Comparison of ENCODE assay signal across 9 cellular contexts in genomic region chr2:68767031-68767961, GRCh38. TPM values are rescaled to one million over a fixed set of nuclear protein-coding genes. Genes with fewer than 3 reads are reported as not detected.
A peak's percentile ranks its signal among the peaks of the same experiment; 100 is the strongest.
DNase-seq lines count a peak whose midpoint lies in the region; ATAC-seq and TF ChIP-seq lines count a peak whose summit lies in the region.
"Had no signal": no experiment of that assay in that cellular context is flagged by ENCODE, and none has a peak within 500 bp of the region (broad histone marks: within the 10 kb centered on the region; RNA-seq: fewer than 3 reads in every experiment).

No MANE protein-coding gene starts in this region.

- no peaks in the 10 kb centered on the region for H3K9me2 ChIP-seq in GM23248 (ENCODE audit: insufficient read depth)

- H3K27me3 ChIP-seq in neutrophil (no peaks in the 10 kb centered on the region), GM23248 (replicated peaks; ENCODE audit: insufficient read depth) (peaks cover 5% of the 10 kb centered on the region; the same call in 1 of the 2 replicates)
- H3K27me3 ChIP-seq: SJCRH30 had no signal

- H3K36me3 ChIP-seq in neutrophil (no peaks in the 10 kb centered on the region), GM23248 (ENCODE audit: low read depth) (no peaks in the 10 kb centered on the region)
- H3K36me3 ChIP-seq: SJCRH30 had no signal

- H3K79me2 ChIP-seq in GM23248 (ENCODE audit: insufficient read depth), result no peaks in the 10 kb centered on the region

- peak overlapping the region; percentile 99 for H3K27ac ChIP-seq in neutrophil
- no peak overlapping the region for H3K27ac ChIP-seq in GM23248
- H3K27ac ChIP-seq: SJCRH30 had no signal

- H2AFZ ChIP-seq in GM23248, result no peak overlapping the region

- intact Hi-C loops in activated T-helper 1 cell treated with anti-CD3 and anti-CD28 coated beads, Interleukin-12 subunit alpha, Interleukin-12 subunit beta, Interleukin-2, Interleukin-4 antibody, amounts not matched to agents 30 ng/mL and 10 ng/mL and 1 ng/mL, durations not matched to agents 14 hours and 24 hours and 36 hours (cut with micrococcal nuclease), result loop anchor here (1.0 to 10.0 kb wide), 10 partner anchors 14 to 878 kb away; partner anchors contain the start of genes APLF, FBXO48 and PPP3R1

- peaks cover 16% of the 10 kb centered on the region for H3K36me3 Mint-ChIP-seq in activated T-helper 1 cell treated with anti-CD3 and anti-CD28 coated beads, Interleukin-12 subunit alpha, Interleukin-12 subunit beta, Interleukin-2, Interleukin-4 antibody, amounts not matched to agents 30 ng/mL and 10 ng/mL and 1 ng/mL, durations not matched to agents 14 hours and 24 hours and 36 hours (ENCODE audit: low read depth)

- H3K4me3 Mint-ChIP-seq in activated T-helper 1 cell treated with anti-CD3 and anti-CD28 coated beads, Interleukin-12 subunit alpha, Interleukin-12 subunit beta, Interleukin-2, Interleukin-4 antibody, amounts not matched to agents 30 ng/mL and 10 ng/mL and 1 ng/mL, durations not matched to agents 14 hours and 24 hours and 36 hours, result peak overlapping the region; percentile 65

- H3K9me3 ChIP-seq in neutrophil (no peaks in the 10 kb centered on the region), GM23248 (ENCODE audit: low read depth) (no peaks in the 10 kb centered on the region)
- H3K9me3 ChIP-seq: SJCRH30 had no signal

- no peaks in the 10 kb centered on the region for H4K20me1 ChIP-seq in GM23248 (ENCODE audit: insufficient read depth)

- ATAC-seq in GM18505 (IDR thresholded peaks at IDR 0.05; ENCODE audit: unreplicated experiment), result peak; percentile 49
- ATAC-seq in HG03108 (IDR thresholded peaks at IDR 0.05; ENCODE audit: unreplicated experiment), result peak; percentile 43

- peak; percentile 70 for TF ChIP-seq POLR2A in GM18505 (IDR thresholded peaks at IDR 0.05; ENCODE audit: borderline replicate concordance, extremely low read depth, insufficient read depth, insufficient read length)

- H3K9me3 Mint-ChIP-seq in activated T-helper 1 cell treated with anti-CD3 and anti-CD28 coated beads, Interleukin-12 subunit alpha, Interleukin-12 subunit beta, Interleukin-2, Interleukin-4 antibody, amounts not matched to agents 30 ng/mL and 10 ng/mL and 1 ng/mL, durations not matched to agents 14 hours and 24 hours and 36 hours, result no peaks in the 10 kb centered on the region

- H3K27me3 Mint-ChIP-seq in activated T-helper 1 cell treated with anti-CD3 and anti-CD28 coated beads, Interleukin-12 subunit alpha, Interleukin-12 subunit beta, Interleukin-2, Interleukin-4 antibody, amounts not matched to agents 30 ng/mL and 10 ng/mL and 1 ng/mL, durations not matched to agents 14 hours and 24 hours and 36 hours (ENCODE audit: insufficient read depth), result no peaks in the 10 kb centered on the region

- in situ Hi-C loops in GM23248 (cut with MboI), result no loop called here

- WGBS in GM23248 (ENCODE audit: low coverage in 1 of 2, low lambda C conversion rate in 2 of 2, missing lambda C conversion rate in 2 of 2), 2 experiments, result 77 to 78% methylated on average over 19 of the region's 19 CpGs

- H3K4me1 ChIP-seq in neutrophil (ENCODE audit: control insufficient read depth in 1 of 2, insufficient read depth in 1 of 2, low read depth in 1 of 2, low read length in 1 of 2) (peaks cover 100% of the 10 kb centered on the region in 2 experiments), GM23248 (ENCODE audit: insufficient read depth) (no peaks in the 10 kb centered on the region)

- no peak for TF ChIP-seq CTCF in neutrophil (IDR thresholded peaks at IDR 0.05)

- no peak overlapping the region for H3K9ac ChIP-seq in GM23248

- no peaks in the 10 kb centered on the region for H3F3A ChIP-seq in GM23248 (ENCODE audit: insufficient read depth)

- peak; percentile 37 for DNase-seq in activated T-helper 1 cell treated with anti-CD3 and anti-CD28 coated beads, Interleukin-12 subunit alpha, Interleukin-12 subunit beta, Interleukin-2, Interleukin-4 antibody, amounts not matched to agents 30 ng/mL and 10 ng/mL and 1 ng/mL, durations not matched to agents 14 hours and 24 hours and 36 hours (ENCODE audit: low spot score)
- DNase-seq in UCSD-AML1 (lab: John Stamatoyannopoulos, UW; ENCODE audit: unreplicated experiment) (no peak), GM23248 (no peak), iPS-NIHi7 (ENCODE audit: extremely low spot score) (no peak), AG08396 (ENCODE audit: low spot score) (no peak)
- DNase-seq: SJCRH30 had no signal

- peak overlapping the region; percentile 92 for H3K27ac Mint-ChIP-seq in activated T-helper 1 cell treated with anti-CD3 and anti-CD28 coated beads, Interleukin-12 subunit alpha, Interleukin-12 subunit beta, Interleukin-2, Interleukin-4 antibody, amounts not matched to agents 30 ng/mL and 10 ng/mL and 1 ng/mL, durations not matched to agents 14 hours and 24 hours and 36 hours

- H3K4me2 ChIP-seq in GM23248 (ENCODE audit: unreplicated experiment), result no peak overlapping the region

- H3K4me3 ChIP-seq in neutrophil (ENCODE audit: low read depth in 1 of 2, low read length in 1 of 2) (peak overlapping the region; percentile 49 to 57), GM23248 (no peak overlapping the region)
- H3K4me3 ChIP-seq: SJCRH30 had no signal

- H3K4me1 Mint-ChIP-seq in activated T-helper 1 cell treated with anti-CD3 and anti-CD28 coated beads, Interleukin-12 subunit alpha, Interleukin-12 subunit beta, Interleukin-2, Interleukin-4 antibody, amounts not matched to agents 30 ng/mL and 10 ng/mL and 1 ng/mL, durations not matched to agents 14 hours and 24 hours and 36 hours (ENCODE audit: low read depth), result peaks cover 96% of the 10 kb centered on the region

RNA-seq across cellular contexts. Expression of gene ARHGAP25, which starts 32.7 kb away (rescaled TPM):
- 71.6 and 74.2 TPM in 2 replicates for total RNA-seq in activated T-helper 1 cell treated with anti-CD3 and anti-CD28 coated beads, Interleukin-12 subunit alpha, Interleukin-12 subunit beta, Interleukin-2, Interleukin-4 antibody, amounts not matched to agents 30 ng/mL and 10 ng/mL and 1 ng/mL, durations not matched to agents 14 hours and 24 hours and 36 hours
- total RNA-seq in GM23248 (2014; rRNA removed; shearing (Covaris generic)), result not detected in 2 replicates
- not detected in 2 replicates for polyA plus RNA-seq in GM23248 (2016; fragmentation: Nextera tagmentation; extraction: Ambion mirVana)

Comparison
In these comparisons a context has a peak if more than half of its experiments do, and no peak if none do; other contexts are left out.
1. RNA of gene ARHGAP25, which starts 32.7 kb away (total RNA-seq): 71.6 to 74.2 TPM in activated T-helper 1 cell treated with anti-CD3 and anti-CD28 coated beads, Interleukin-12 subunit alpha, Interleukin-12 subunit beta, Interleukin-2, Interleukin-4 antibody, amounts not matched to agents 30 ng/mL and 10 ng/mL and 1 ng/mL, durations not matched to agents 14 hours and 24 hours and 36 hours; not detected in GM23248; every median in the first group is over 10 times any median in the second.